In genomic region chr3:53883008-53883407, GRCh38 we compare ENCODE assay signal across 1 cellular context.
TF ChIP-seq lines count a peak whose summit lies in the region.

No MANE protein-coding gene starts in this region.

TF ChIP-seq in WTC11, 78 proteins besides CTCF, POLR2A, EP300 and RAD21 (continued from another document):
- TF ChIP-seq ATF2 (CRISPR knock-in tag; IDR thresholded peaks at IDR 0.05; ENCODE audit: borderline replicate concordance, low read depth) = no peak
- TF ChIP-seq E2F5 (CRISPR knock-in tag; IDR thresholded peaks at IDR 0.05) = no peak
- TF ChIP-seq GRHL2 (CRISPR knock-in tag; IDR thresholded peaks at IDR 0.05; ENCODE audit: insufficient replicate concordance, severe bottlenecking) = no peak
- no peak for TF ChIP-seq TCF7 (CRISPR knock-in tag; IDR thresholded peaks at IDR 0.05; ENCODE audit: low read depth)
- TF ChIP-seq ZNF425 (CRISPR knock-in tag; conservative IDR thresholded peaks at IDR 0.05) = no peak
- no peak for TF ChIP-seq MXD4 (CRISPR knock-in tag; IDR thresholded peaks at IDR 0.05; ENCODE audit: borderline replicate concordance)
- TF ChIP-seq ZMAT4 (CRISPR knock-in tag; IDR thresholded peaks at IDR 0.05) = no peak
- TF ChIP-seq FOXP4 (CRISPR knock-in tag; IDR thresholded peaks at IDR 0.05) = no peak
- no peak for TF ChIP-seq PRDM15 (CRISPR knock-in tag; IDR thresholded peaks at IDR 0.05)
- no peak for TF ChIP-seq HMGA2 (CRISPR knock-in tag; IDR thresholded peaks at IDR 0.05)
- TF ChIP-seq USF1 (CRISPR knock-in tag; IDR thresholded peaks at IDR 0.05) = no peak
- no peak for TF ChIP-seq ELF4 (CRISPR knock-in tag; IDR thresholded peaks at IDR 0.05; ENCODE audit: low read depth)
